ENCODE assay signal across 2 cellular contexts in the genomic region with DNA sequence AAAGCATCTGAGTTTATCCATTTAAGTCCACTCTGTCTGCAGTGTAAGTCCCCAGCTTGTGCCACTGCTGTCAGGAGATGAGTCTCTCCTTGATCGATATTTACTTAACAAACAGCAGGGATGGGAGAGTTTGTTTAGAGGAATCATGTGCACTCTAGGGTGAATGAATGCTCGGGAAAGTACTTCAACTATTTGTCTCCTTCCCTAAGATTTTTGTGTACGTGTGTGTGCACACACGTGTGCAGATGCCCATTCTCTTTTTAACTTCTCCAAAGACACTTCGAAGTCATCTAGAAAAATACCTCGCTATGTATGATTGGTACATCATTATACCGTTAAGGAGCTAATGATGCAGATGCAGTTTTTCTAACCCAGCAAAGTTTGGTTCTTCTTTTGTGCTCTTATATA.
TF ChIP-seq lines count a peak whose summit lies in the region.

No MANE protein-coding gene starts in this region.

TF ChIP-seq in WTC11, 78 proteins besides CTCF, POLR2A, EP300 and RAD21:
- no peak for TF ChIP-seq MYBL2 (CRISPR knock-in tag; IDR thresholded peaks at IDR 0.05)
- no peak for TF ChIP-seq NFATC4 (CRISPR knock-in tag; IDR thresholded peaks at IDR 0.05)
- TF ChIP-seq GABPB1 (CRISPR knock-in tag; IDR thresholded peaks at IDR 0.05) = peak; percentile 16; the same call in 1 of the 2 replicates
- no peak for TF ChIP-seq SMAD4 (CRISPR knock-in tag; IDR thresholded peaks at IDR 0.05)
- TF ChIP-seq, protein P1, sequence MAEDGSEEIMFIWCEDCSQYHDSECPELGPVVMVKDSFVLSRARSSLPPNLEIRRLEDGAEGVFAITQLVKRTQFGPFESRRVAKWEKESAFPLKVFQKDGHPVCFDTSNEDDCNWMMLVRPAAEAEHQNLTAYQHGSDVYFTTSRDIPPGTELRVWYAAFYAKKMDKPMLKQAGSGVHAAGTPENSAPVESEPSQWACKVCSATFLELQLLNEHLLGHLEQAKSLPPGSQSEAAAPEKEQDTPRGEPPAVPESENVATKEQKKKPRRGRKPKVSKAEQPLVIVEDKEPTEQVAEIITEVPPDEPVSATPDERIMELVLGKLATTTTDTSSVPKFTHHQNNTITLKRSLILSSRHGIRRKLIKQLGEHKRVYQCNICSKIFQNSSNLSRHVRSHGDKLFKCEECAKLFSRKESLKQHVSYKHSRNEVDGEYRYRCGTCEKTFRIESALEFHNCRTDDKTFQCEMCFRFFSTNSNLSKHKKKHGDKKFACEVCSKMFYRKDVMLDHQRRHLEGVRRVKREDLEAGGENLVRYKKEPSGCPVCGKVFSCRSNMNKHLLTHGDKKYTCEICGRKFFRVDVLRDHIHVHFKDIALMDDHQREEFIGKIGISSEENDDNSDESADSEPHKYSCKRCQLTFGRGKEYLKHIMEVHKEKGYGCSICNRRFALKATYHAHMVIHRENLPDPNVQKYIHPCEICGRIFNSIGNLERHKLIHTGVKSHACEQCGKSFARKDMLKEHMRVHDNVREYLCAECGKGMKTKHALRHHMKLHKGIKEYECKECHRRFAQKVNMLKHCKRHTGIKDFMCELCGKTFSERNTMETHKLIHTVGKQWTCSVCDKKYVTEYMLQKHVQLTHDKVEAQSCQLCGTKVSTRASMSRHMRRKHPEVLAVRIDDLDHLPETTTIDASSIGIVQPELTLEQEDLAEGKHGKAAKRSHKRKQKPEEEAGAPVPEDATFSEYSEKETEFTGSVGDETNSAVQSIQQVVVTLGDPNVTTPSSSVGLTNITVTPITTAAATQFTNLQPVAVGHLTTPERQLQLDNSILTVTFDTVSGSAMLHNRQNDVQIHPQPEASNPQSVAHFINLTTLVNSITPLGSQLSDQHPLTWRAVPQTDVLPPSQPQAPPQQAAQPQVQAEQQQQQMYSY (CRISPR knock-in tag; IDR thresholded peaks at IDR 0.05) = no peak
- no peak for TF ChIP-seq TEAD4 (CRISPR knock-in tag; IDR thresholded peaks at IDR 0.05)

TF ChIP-seq in HepG2, 621 proteins besides CTCF, POLR2A, EP300 and RAD21 (continues in another document):
- peak; percentile 60 for TF ChIP-seq HNF4A (CRISPR knock-in tag; IDR thresholded peaks at IDR 0.05)
- TF ChIP-seq HMGXB4 (CRISPR knock-in tag; IDR thresholded peaks at IDR 0.05; ENCODE audit: borderline replicate concordance in 1 of 2, low read depth in 1 of 2) = no peak
- TF ChIP-seq, protein P2, sequence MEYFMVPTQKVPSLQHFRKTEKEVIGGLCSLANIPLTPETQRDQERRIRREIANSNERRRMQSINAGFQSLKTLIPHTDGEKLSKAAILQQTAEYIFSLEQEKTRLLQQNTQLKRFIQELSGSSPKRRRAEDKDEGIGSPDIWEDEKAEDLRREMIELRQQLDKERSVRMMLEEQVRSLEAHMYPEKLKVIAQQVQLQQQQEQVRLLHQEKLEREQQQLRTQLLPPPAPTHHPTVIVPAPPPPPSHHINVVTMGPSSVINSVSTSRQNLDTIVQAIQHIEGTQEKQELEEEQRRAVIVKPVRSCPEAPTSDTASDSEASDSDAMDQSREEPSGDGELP (IDR thresholded peaks at IDR 0.05; ENCODE audit: borderline replicate concordance, low read depth) = peak; percentile 67; the same call in 1 of the 2 replicates
- no peak for TF ChIP-seq ZBTB3 (CRISPR knock-in tag; IDR thresholded peaks at IDR 0.05; ENCODE audit: borderline replicate concordance, low read depth)
- TF ChIP-seq CBX1 (IDR thresholded peaks at IDR 0.05; ENCODE audit: low read depth) = peak; percentile 44
- TF ChIP-seq, protein P3, sequence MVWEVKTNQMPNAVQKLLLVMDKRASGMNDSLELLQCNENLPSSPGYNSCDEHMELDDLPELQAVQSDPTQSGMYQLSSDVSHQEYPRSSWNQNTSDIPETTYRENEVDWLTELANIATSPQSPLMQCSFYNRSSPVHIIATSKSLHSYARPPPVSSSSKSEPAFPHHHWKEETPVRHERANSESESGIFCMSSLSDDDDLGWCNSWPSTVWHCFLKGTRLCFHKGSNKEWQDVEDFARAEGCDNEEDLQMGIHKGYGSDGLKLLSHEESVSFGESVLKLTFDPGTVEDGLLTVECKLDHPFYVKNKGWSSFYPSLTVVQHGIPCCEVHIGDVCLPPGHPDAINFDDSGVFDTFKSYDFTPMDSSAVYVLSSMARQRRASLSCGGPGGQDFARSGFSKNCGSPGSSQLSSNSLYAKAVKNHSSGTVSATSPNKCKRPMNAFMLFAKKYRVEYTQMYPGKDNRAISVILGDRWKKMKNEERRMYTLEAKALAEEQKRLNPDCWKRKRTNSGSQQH (CRISPR knock-in tag; IDR thresholded peaks at IDR 0.05; ENCODE audit: low read depth) = peak; percentile 72
- peak; percentile 38; the same call in 1 of the 2 replicates for TF ChIP-seq RXRA (CRISPR knock-in tag; IDR thresholded peaks at IDR 0.05)
- no peak for TF ChIP-seq SOX13 (IDR thresholded peaks at IDR 0.05)
- peak in 1 of 2 experiments; percentile 84; a peak in 2 of 4 replicates for TF ChIP-seq SOX13 (CRISPR knock-in tag; conservative IDR thresholded peaks at IDR 0.05 in 1 of 2, IDR thresholded peaks at IDR 0.05 in 1 of 2)
- TF ChIP-seq, protein P4, sequence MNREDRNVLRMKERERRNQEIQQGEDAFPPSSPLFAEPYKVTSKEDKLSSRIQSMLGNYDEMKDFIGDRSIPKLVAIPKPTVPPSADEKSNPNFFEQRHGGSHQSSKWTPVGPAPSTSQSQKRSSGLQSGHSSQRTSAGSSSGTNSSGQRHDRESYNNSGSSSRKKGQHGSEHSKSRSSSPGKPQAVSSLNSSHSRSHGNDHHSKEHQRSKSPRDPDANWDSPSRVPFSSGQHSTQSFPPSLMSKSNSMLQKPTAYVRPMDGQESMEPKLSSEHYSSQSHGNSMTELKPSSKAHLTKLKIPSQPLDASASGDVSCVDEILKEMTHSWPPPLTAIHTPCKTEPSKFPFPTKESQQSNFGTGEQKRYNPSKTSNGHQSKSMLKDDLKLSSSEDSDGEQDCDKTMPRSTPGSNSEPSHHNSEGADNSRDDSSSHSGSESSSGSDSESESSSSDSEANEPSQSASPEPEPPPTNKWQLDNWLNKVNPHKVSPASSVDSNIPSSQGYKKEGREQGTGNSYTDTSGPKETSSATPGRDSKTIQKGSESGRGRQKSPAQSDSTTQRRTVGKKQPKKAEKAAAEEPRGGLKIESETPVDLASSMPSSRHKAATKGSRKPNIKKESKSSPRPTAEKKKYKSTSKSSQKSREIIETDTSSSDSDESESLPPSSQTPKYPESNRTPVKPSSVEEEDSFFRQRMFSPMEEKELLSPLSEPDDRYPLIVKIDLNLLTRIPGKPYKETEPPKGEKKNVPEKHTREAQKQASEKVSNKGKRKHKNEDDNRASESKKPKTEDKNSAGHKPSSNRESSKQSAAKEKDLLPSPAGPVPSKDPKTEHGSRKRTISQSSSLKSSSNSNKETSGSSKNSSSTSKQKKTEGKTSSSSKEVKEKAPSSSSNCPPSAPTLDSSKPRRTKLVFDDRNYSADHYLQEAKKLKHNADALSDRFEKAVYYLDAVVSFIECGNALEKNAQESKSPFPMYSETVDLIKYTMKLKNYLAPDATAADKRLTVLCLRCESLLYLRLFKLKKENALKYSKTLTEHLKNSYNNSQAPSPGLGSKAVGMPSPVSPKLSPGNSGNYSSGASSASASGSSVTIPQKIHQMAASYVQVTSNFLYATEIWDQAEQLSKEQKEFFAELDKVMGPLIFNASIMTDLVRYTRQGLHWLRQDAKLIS (CRISPR knock-in tag; IDR thresholded peaks at IDR 0.05) = no peak
- TF ChIP-seq, protein P5, sequence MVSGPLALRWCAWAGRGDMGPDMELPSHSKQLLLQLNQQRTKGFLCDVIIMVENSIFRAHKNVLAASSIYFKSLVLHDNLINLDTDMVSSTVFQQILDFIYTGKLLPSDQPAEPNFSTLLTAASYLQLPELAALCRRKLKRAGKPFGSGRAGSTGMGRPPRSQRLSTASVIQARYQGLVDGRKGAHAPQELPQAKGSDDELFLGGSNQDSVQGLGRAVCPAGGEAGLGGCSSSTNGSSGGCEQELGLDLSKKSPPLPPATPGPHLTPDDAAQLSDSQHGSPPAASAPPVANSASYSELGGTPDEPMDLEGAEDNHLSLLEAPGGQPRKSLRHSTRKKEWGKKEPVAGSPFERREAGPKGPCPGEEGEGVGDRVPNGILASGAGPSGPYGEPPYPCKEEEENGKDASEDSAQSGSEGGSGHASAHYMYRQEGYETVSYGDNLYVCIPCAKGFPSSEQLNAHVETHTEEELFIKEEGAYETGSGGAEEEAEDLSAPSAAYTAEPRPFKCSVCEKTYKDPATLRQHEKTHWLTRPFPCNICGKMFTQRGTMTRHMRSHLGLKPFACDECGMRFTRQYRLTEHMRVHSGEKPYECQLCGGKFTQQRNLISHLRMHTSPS (CRISPR knock-in tag; IDR thresholded peaks at IDR 0.05; ENCODE audit: low read depth) = 0 out of 2 replicates have a peak, but pooled peaks have one; percentile 18
- 0 out of 2 replicates have a peak, but pooled peaks have one; percentile 12 for TF ChIP-seq ZNF777 (CRISPR knock-in tag; IDR thresholded peaks at IDR 0.05)
- TF ChIP-seq ZNF530 (CRISPR knock-in tag; IDR thresholded peaks at IDR 0.05; ENCODE audit: low read depth) = no peak
- TF ChIP-seq GTF3A (CRISPR knock-in tag; conservative IDR thresholded peaks at IDR 0.05) = no peak
- TF ChIP-seq, protein P6, sequence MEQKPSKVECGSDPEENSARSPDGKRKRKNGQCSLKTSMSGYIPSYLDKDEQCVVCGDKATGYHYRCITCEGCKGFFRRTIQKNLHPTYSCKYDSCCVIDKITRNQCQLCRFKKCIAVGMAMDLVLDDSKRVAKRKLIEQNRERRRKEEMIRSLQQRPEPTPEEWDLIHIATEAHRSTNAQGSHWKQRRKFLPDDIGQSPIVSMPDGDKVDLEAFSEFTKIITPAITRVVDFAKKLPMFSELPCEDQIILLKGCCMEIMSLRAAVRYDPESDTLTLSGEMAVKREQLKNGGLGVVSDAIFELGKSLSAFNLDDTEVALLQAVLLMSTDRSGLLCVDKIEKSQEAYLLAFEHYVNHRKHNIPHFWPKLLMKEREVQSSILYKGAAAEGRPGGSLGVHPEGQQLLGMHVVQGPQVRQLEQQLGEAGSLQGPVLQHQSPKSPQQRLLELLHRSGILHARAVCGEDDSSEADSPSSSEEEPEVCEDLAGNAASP (CRISPR knock-in tag; IDR thresholded peaks at IDR 0.05; ENCODE audit: borderline replicate concordance) = peak; percentile 23; the same call in 1 of the 2 replicates
- TF ChIP-seq ZKSCAN8 (CRISPR knock-in tag; IDR thresholded peaks at IDR 0.05; ENCODE audit: borderline replicate concordance) = peak; percentile 70; the same call in 1 of the 2 replicates
- TF ChIP-seq, protein P7, sequence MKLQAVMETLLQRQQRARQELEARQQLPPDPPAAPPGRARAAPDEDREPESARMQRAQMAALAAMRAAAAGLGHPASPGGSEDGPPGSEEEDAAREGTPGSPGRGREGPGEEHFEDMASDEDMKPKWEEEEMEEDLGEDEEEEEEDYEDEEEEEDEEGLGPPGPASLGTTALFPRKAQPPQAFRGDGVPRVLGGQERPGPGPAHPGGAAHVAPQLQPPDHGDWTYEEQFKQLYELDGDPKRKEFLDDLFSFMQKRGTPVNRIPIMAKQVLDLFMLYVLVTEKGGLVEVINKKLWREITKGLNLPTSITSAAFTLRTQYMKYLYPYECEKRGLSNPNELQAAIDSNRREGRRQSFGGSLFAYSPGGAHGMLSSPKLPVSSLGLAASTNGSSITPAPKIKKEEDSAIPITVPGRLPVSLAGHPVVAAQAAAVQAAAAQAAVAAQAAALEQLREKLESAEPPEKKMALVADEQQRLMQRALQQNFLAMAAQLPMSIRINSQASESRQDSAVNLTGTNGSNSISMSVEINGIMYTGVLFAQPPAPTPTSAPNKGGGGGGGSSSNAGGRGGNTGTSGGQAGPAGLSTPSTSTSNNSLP (IDR thresholded peaks at IDR 0.05; ENCODE audit: low read depth, low read length) = 0 out of 2 replicates have a peak, but pooled peaks have one; percentile 4
- TF ChIP-seq NCOR1 (IDR thresholded peaks at IDR 0.05; ENCODE audit: borderline replicate concordance, low read length) = peak; percentile 46; the same call in 1 of the 2 replicates
- no peak for TF ChIP-seq ZBTB1 (CRISPR knock-in tag; IDR thresholded peaks at IDR 0.05; ENCODE audit: borderline replicate concordance)
- no peak for TF ChIP-seq ZNF543 (CRISPR knock-in tag; IDR thresholded peaks at IDR 0.05)
- TF ChIP-seq CREM (IDR thresholded peaks at IDR 0.05) = peak; percentile 66; the same call in 1 of the 2 replicates
- no peak for TF ChIP-seq CREM (CRISPR knock-in tag; IDR thresholded peaks at IDR 0.05)
- TF ChIP-seq, protein P8, sequence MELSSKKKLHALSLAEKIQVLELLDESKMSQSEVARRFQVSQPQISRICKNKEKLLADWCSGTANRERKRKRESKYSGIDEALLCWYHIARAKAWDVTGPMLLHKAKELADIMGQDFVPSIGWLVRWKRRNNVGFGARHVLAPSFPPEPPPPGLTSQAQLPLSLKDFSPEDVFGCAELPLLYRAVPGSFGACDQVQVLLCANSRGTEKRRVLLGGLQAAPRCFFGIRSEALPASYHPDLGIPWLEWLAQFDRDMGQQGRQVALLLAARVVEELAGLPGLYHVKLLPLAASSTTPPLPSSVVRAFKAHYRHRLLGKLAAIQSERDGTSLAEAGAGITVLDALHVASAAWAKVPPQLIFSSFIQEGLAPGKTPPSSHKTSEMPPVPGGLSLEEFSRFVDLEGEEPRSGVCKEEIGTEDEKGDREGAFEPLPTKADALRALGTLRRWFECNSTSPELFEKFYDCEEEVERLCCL (CRISPR knock-in tag; IDR thresholded peaks at IDR 0.05; ENCODE audit: borderline replicate concordance) = no peak
- TF ChIP-seq, protein P9, sequence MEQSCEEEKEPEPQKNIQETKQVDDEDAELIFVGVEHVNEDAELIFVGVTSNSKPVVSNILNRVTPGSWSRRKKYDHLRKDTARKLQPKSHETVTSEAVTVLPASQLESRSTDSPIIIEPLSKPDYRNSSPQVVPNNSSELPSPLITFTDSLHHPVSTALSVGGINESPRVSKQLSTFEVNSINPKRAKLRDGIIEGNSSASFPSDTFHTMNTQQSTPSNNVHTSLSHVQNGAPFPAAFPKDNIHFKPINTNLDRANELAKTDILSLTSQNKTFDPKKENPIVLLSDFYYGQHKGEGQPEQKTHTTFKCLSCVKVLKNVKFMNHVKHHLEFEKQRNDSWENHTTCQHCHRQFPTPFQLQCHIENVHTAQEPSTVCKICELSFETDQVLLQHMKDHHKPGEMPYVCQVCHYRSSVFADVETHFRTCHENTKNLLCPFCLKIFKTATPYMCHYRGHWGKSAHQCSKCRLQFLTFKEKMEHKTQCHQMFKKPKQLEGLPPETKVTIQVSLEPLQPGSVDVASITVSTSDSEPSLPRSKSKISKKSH (CRISPR knock-in tag; IDR thresholded peaks at IDR 0.05; ENCODE audit: borderline replicate concordance) = no peak
- TF ChIP-seq MAX (IDR thresholded peaks at IDR 0.05) = peak; percentile 73; the same call in 1 of the 2 replicates
- peak; percentile 88 for TF ChIP-seq NCOA2 (CRISPR knock-in tag; IDR thresholded peaks at IDR 0.05)
